Comparison of ENCODE assay signal across 8 cellular contexts in the genomic region with DNA sequence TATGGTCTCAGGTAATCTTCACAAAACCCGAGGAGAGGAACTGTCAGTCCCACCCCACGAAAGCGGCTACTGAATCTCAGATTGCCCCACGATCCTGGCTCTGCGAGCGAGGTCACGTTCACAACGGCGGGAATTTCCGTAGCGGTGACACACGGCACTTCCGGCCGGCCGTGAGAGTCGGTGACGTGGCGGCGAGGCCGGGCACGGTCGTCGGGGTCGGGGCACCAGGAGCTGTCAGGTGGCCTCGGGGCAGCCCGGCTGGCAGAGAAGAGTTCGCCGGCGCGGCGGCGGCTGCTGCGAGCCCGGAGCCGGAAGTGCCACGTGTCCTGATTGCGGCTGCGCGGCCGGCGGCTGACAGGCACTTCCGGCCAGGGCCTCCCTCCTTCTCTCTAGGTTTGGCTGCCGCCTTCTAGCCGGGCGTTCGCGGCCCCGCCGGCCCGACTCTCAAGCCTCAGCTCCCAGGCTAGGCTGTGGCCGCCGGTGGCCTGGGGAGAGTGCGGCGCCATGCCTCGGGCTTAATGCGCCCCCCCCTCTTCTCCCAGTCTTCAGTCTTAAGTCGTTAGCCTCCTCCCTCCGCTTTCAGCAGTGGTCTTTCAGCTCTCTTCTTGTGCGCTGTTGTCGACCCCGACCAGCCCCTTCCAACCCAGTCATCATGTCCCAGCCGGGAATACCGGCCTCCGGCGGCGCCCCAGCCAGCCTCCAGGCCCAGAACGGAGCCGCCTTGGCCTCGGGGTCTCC. TPM values are rescaled to one million over a fixed set of nuclear protein-coding genes. Genes with fewer than 3 reads are reported as not detected.
DNase-seq lines count a peak whose midpoint lies in the region; TF ChIP-seq lines count a peak whose summit lies in the region.

Gene SEC24A, plus strand, starts transcription at position 361 of the 738 bp plus-strand sequence. Its CDS starts 292 bp downstream, at position 653.

- peak within 1 kb of the TSS; percentile 64 for H2AFZ ChIP-seq in MM.1S (ENCODE audit: low read length)
- peak within 1 kb of the TSS; percentile 96 for H2AFZ ChIP-seq in neuron (ENCODE audit: low read depth, low read length)

- H3K9me2 ChIP-seq in MM.1S (replicated peaks; ENCODE audit: insufficient read depth, low read length): no peaks in the 10 kb centered on the region

- peaks cover 39% of the 10 kb centered on the region for H3F3A ChIP-seq in MM.1S (ENCODE audit: insufficient read depth, low read length)

- peak; percentile 73 for DNase-seq in GDM1 (lab: John Stamatoyannopoulos, UW)
- peak; percentile 87 to 93 for DNase-seq in HAP-1 (ENCODE audit: low spot score in 2 of 2)
- peak; percentile 95 for DNase-seq in MM.1S
- DNase-seq in SK-MEL-5 (ENCODE audit: low read depth, low spot score): peak; percentile 91
- peak; percentile 89 for DNase-seq in activated naive CD4-positive, alpha-beta T cell treated with Interleukin-2 at 50 U/mL for 16 hours
- peak; percentile 86 for DNase-seq in foreskin melanocyte

- H4K20me1 ChIP-seq in MM.1S (ENCODE audit: insufficient read depth, low read length): no peaks in the 10 kb centered on the region

- no peak for TF ChIP-seq CTCF in MM.1S (IDR thresholded peaks at IDR 0.05; ENCODE audit: low read length)

- H3K9me3 ChIP-seq in HAP-1 (no peaks in the 10 kb centered on the region), MM.1S (replicated peaks; ENCODE audit: insufficient read depth, low read length) (no peaks in the 10 kb centered on the region), neuron (ENCODE audit: low read length) (no peaks in the 10 kb centered on the region), subcutaneous abdominal adipose tissue (ENCODE audit: control insufficient read depth in 5 of 5, low read length in 5 of 5) (no peaks in the 10 kb centered on the region)

- peaks cover 61% of the 10 kb centered on the region for H3K79me2 ChIP-seq in MM.1S (ENCODE audit: low read length)

- peak within 1 kb of the TSS; percentile 80 for H3K4me2 ChIP-seq in MM.1S (ENCODE audit: low read depth, low read length)

- H3K4me1 ChIP-seq in HAP-1: peaks cover 8% of the 10 kb centered on the region
- H3K4me1 ChIP-seq in MM.1S (ENCODE audit: low read length): peaks cover 23% of the 10 kb centered on the region
- H3K4me1 ChIP-seq in neuron (ENCODE audit: insufficient read depth, low read length): peaks cover 22% of the 10 kb centered on the region
- H3K4me1 ChIP-seq in subcutaneous abdominal adipose tissue (ENCODE audit: control insufficient read depth in 5 of 5, insufficient read depth in 5 of 5, low read length in 5 of 5): peaks cover 3 to 25% (median 18%) of the 10 kb centered on the region in 5 donors

- peak within 1 kb of the TSS; percentile 95 for H3K4me3 ChIP-seq in HAP-1
- H3K4me3 ChIP-seq in MM.1S (ENCODE audit: low read length): peak within 1 kb of the TSS; percentile 78
- peak within 1 kb of the TSS; percentile 94 for H3K4me3 ChIP-seq in neuron (ENCODE audit: low read length)
- peak within 1 kb of the TSS; percentile 83 to 99 (median 97) for H3K4me3 ChIP-seq in subcutaneous abdominal adipose tissue (ENCODE audit: low read depth in 1 of 5, low read length in 5 of 5)

- H3K9ac ChIP-seq in MM.1S (ENCODE audit: low read length) (peak within 1 kb of the TSS; percentile 97), subcutaneous abdominal adipose tissue (ENCODE audit: low read length in 5 of 5) (peak within 1 kb of the TSS; percentile 98 to 100 (median 100))

- peaks cover 3% of the 10 kb centered on the region for H3K36me3 ChIP-seq in HAP-1 (replicated peaks)
- no peaks in the 10 kb centered on the region for H3K36me3 ChIP-seq in MM.1S (replicated peaks; ENCODE audit: insufficient read depth, low read length)
- no peaks in the 10 kb centered on the region for H3K36me3 ChIP-seq in neuron (ENCODE audit: insufficient read depth, low read length)
- H3K36me3 ChIP-seq in subcutaneous abdominal adipose tissue (ENCODE audit: control insufficient read depth in 5 of 5, insufficient read depth in 5 of 5, low read length in 5 of 5): no peaks in the 10 kb centered on the region

- H3K27ac ChIP-seq in MM.1S (ENCODE audit: low read length) (peak within 1 kb of the TSS; percentile 99), subcutaneous abdominal adipose tissue (ENCODE audit: low read depth, low read length) (peak within 1 kb of the TSS; percentile 99)

- in situ Hi-C loops in HAP-1 (cut with MboI; ENCODE audit: low sequenced_read_pairs): no loop called here
- in situ Hi-C loops in SK-MEL-5 (cut with HindIII; ENCODE audit: low pct_unique_long_range_greater_than_20kb, low sequenced_read_pairs): no loop called here

- H3K27me3 ChIP-seq in HAP-1 (ENCODE audit: low read depth) (no peaks in the 10 kb centered on the region), MM.1S (replicated peaks; ENCODE audit: insufficient read depth, low read length) (no peaks in the 10 kb centered on the region), neuron (ENCODE audit: insufficient read depth, low read length) (no peaks in the 10 kb centered on the region), subcutaneous abdominal adipose tissue (ENCODE audit: control insufficient read depth in 5 of 5, insufficient read depth in 4 of 5, low read length in 5 of 5) (no peaks in the 10 kb centered on the region)

RNA-seq across cellular contexts. Expression of gene SEC24A, which starts in this region (rescaled TPM):
- total RNA-seq in SK-MEL-5 (2014; rRNA removed; shearing (Covaris generic)): 13.8 and 17.8 TPM in 2 replicates
- 17.2 and 23.9 TPM in 2 replicates for polyA plus RNA-seq in SK-MEL-5 (2015; cell fraction: cytosol; rRNA removed)
- polyA plus RNA-seq in SK-MEL-5 (2015; cell fraction: nucleus; rRNA removed): 15.6 and 21.4 TPM in 2 replicates

Comparison
In these comparisons a context has a peak if more than half of its experiments do, and no peak if none do; other contexts are left out.
1. Peak in every context shown above with its lines: DNase-seq, H3K4me3 ChIP-seq and H3K27ac ChIP-seq.